In the genomic region with DNA sequence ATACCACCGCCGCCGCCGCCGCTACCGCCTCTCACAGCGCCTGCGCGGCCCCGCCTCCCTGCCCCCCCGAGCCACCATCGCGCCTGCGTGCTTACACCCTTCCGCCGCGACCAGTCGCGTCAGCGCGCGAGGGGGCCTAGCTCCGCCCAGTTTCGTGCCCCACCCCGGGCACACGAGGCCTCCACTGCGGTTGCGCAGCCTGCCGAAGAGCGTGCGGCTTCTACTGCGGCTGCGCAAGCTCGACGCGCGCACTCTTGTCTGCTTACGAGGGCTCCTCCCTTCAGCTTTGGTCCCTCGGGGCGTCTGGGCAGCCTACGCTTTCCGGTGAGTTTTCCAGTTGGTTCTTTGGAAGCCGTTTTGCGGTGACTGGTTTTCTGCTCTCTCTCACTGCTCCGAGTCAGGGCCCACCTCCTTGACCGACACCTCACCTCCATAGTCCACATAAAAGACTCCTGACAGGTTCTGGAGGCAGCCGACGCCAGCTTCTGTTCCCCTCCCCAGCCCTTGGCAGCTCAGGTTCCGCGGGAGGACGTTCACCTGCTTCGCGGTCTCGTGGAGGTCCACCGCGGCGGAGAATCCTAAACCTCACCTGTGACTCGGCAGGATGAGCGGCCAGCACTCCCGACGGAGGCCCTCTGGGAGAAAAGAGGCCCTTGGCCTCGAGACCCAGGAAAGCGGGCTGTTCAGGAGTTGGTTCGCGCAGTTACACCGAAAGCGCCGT, we compare ENCODE assay signal across 1 cellular context.
TF ChIP-seq lines count a peak whose summit lies in the region.

PITPNB (minus strand) TSS at position 35 of the 721 bp plus-strand sequence. CDS start 65 bp downstream, outside the sequence.

TF ChIP-seq in HepG2, 621 proteins besides CTCF, POLR2A, EP300 and RAD21 (continued from another document and continues in another):
- TF ChIP-seq, protein P1, sequence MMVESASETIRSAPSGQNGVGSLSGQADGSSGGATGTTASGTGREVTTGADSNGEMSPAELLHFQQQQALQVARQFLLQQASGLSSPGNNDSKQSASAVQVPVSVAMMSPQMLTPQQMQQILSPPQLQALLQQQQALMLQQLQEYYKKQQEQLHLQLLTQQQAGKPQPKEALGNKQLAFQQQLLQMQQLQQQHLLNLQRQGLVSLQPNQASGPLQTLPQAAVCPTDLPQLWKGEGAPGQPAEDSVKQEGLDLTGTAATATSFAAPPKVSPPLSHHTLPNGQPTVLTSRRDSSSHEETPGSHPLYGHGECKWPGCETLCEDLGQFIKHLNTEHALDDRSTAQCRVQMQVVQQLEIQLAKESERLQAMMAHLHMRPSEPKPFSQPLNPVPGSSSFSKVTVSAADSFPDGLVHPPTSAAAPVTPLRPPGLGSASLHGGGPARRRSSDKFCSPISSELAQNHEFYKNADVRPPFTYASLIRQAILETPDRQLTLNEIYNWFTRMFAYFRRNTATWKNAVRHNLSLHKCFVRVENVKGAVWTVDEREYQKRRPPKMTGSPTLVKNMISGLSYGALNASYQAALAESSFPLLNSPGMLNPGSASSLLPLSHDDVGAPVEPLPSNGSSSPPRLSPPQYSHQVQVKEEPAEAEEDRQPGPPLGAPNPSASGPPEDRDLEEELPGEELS (CRISPR knock-in tag; IDR thresholded peaks at IDR 0.05): no peak
- TF ChIP-seq RAD51 (IDR thresholded peaks at IDR 0.05; ENCODE audit: borderline replicate concordance) (no peak), ZNF382 (CRISPR knock-in tag; IDR thresholded peaks at IDR 0.05; ENCODE audit: borderline replicate concordance) (no peak), ZNF704 (CRISPR knock-in tag; IDR thresholded peaks at IDR 0.05; ENCODE audit: borderline replicate concordance) (no peak; the same call in 1 of the 2 replicates), ZBTB7A (CRISPR knock-in tag; IDR thresholded peaks at IDR 0.05) (no peak), AKNA (CRISPR knock-in tag; IDR thresholded peaks at IDR 0.05; ENCODE audit: borderline replicate concordance) (no peak), KAT2B (IDR thresholded peaks at IDR 0.05; ENCODE audit: borderline replicate concordance, low read depth, low read length) (no peak), EEA1 (CRISPR knock-in tag; IDR thresholded peaks at IDR 0.05; ENCODE audit: borderline replicate concordance) (0 out of 2 replicates have a peak, but pooled peaks have one; percentile 30), CREM (IDR thresholded peaks at IDR 0.05) (peak; percentile 41; the same call in 1 of the 2 replicates), CREM (CRISPR knock-in tag; IDR thresholded peaks at IDR 0.05) (no peak), ZBTB8A (CRISPR knock-in tag; IDR thresholded peaks at IDR 0.05; ENCODE audit: borderline replicate concordance, low read depth) (no peak), ZNF777 (CRISPR knock-in tag; IDR thresholded peaks at IDR 0.05) (peak; percentile 80), ZNF337 (CRISPR knock-in tag; IDR thresholded peaks at IDR 0.05; ENCODE audit: borderline replicate concordance, low read depth) (no peak), TFE3 (CRISPR knock-in tag; IDR thresholded peaks at IDR 0.05) (0 out of 2 replicates have a peak, but pooled peaks have one; percentile 14), ATM (IDR thresholded peaks at IDR 0.05; ENCODE audit: borderline replicate concordance) (no peak), MBD4 (IDR thresholded peaks at IDR 0.05; ENCODE audit: borderline replicate concordance, low read length) (no peak), NFYC (CRISPR knock-in tag; IDR thresholded peaks at IDR 0.05) (peak; percentile 57), SOX6 (IDR thresholded peaks at IDR 0.05) (no peak), SOX6 (CRISPR knock-in tag; IDR thresholded peaks at IDR 0.05) (peak; percentile 33), ZNF24 (IDR thresholded peaks at IDR 0.05) (no peak), ZNF350 (CRISPR knock-in tag; IDR thresholded peaks at IDR 0.05; ENCODE audit: borderline replicate concordance, low read depth) (no peak), RFXANK (CRISPR knock-in tag; IDR thresholded peaks at IDR 0.05) (no peak), ZNF468 (CRISPR knock-in tag; IDR thresholded peaks at IDR 0.05) (no peak), EZH2 (conservative IDR thresholded peaks at IDR 0.05; ENCODE audit: low read depth, low read length) (no peak), RNF2 (conservative IDR thresholded peaks at IDR 0.05; ENCODE audit: low read depth) (no peak), DPF2 (CRISPR knock-in tag; IDR thresholded peaks at IDR 0.05; ENCODE audit: borderline replicate concordance, low read depth) (no peak), USF2 (IDR thresholded peaks at IDR 0.05; ENCODE audit: low read depth, low read length) (no peak), USF2 (CRISPR knock-in tag; IDR thresholded peaks at IDR 0.05; ENCODE audit: borderline replicate concordance) (no peak), NFE2L2 (IDR thresholded peaks at IDR 0.05; ENCODE audit: low read length) (no peak), ZNF740 (CRISPR knock-in tag; IDR thresholded peaks at IDR 0.05) (no peak), SETDB1 (CRISPR knock-in tag; IDR thresholded peaks at IDR 0.05; ENCODE audit: borderline replicate concordance) (no peak)
- TF ChIP-seq, protein P2, sequence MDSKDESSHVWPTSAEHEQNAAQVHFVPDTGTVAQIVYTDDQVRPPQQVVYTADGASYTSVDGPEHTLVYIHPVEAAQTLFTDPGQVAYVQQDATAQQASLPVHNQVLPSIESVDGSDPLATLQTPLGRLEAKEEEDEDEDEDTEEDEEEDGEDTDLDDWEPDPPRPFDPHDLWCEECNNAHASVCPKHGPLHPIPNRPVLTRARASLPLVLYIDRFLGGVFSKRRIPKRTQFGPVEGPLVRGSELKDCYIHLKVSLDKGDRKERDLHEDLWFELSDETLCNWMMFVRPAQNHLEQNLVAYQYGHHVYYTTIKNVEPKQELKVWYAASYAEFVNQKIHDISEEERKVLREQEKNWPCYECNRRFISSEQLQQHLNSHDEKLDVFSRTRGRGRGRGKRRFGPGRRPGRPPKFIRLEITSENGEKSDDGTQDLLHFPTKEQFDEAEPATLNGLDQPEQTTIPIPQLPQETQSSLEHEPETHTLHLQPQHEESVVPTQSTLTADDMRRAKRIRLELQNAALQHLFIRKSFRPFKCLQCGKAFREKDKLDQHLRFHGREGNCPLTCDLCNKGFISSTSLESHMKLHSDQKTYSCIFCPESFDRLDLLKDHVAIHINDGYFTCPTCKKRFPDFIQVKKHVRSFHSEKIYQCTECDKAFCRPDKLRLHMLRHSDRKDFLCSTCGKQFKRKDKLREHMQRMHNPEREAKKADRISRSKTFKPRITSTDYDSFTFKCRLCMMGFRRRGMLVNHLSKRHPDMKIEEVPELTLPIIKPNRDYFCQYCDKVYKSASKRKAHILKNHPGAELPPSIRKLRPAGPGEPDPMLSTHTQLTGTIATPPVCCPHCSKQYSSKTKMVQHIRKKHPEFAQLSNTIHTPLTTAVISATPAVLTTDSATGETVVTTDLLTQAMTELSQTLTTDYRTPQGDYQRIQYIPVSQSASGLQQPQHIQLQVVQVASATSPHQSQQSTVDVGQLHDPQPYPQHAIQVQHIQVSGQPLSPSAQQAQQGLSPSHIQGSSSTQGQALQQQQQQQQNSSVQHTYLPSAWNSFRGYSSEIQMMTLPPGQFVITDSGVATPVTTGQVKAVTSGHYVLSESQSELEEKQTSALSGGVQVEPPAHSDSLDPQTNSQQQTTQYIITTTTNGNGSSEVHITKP (CRISPR knock-in tag; IDR thresholded peaks at IDR 0.05; ENCODE audit: low read depth): peak; percentile 25; the same call in 1 of the 2 replicates
- TF ChIP-seq, protein P3, sequence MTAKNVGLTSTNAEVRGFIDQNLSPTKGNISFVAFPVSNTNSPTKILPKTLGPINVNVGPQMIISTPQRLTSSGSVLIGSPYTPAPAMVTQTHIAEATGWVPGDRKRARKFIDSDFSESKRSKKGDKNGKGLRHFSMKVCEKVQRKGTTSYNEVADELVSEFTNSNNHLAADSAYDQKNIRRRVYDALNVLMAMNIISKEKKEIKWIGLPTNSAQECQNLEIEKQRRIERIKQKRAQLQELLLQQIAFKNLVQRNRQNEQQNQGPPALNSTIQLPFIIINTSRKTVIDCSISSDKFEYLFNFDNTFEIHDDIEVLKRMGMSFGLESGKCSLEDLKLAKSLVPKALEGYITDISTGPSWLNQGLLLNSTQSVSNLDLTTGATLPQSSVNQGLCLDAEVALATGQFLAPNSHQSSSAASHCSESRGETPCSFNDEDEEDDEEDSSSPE (CRISPR knock-in tag; IDR thresholded peaks at IDR 0.05): peak; percentile 94
- TF ChIP-seq, protein P4, sequence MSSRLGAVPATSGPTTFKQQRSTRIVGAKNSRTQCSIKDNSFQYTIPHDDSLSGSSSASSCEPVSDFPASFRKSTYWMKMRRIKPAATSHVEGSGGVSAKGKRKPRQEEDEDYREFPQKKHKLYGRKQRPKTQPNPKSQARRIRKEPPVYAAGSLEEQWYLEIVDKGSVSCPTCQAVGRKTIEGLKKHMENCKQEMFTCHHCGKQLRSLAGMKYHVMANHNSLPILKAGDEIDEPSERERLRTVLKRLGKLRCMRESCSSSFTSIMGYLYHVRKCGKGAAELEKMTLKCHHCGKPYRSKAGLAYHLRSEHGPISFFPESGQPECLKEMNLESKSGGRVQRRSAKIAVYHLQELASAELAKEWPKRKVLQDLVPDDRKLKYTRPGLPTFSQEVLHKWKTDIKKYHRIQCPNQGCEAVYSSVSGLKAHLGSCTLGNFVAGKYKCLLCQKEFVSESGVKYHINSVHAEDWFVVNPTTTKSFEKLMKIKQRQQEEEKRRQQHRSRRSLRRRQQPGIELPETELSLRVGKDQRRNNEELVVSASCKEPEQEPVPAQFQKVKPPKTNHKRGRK (CRISPR knock-in tag; IDR thresholded peaks at IDR 0.05): no peak
- TF ChIP-seq, protein P5, sequence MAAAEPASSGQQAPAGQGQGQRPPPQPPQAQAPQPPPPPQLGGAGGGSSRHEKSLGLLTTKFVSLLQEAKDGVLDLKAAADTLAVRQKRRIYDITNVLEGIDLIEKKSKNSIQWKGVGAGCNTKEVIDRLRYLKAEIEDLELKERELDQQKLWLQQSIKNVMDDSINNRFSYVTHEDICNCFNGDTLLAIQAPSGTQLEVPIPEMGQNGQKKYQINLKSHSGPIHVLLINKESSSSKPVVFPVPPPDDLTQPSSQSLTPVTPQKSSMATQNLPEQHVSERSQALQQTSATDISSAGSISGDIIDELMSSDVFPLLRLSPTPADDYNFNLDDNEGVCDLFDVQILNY (CRISPR knock-in tag; conservative IDR thresholded peaks at IDR 0.05): no peak; the same call in 1 of the 2 replicates
